In genomic region chr1:59592924-59593323, GRCh38 we compare ENCODE assay signal across 20 cellular contexts.
"Had no signal": no experiment of that assay in that cellular context is flagged by ENCODE, and none has a peak within 500 bp of the region (broad histone marks: within the 10 kb centered on the region; RNA-seq: fewer than 3 reads in every experiment).

No MANE protein-coding gene starts in this region.

- H3K27me3 Mint-ChIP-seq: activated CD4-positive, alpha-beta memory T cell treated with anti-CD3 and anti-CD28 coated beads for 36 hours; activated naive CD8-positive, alpha-beta T cell treated with anti-CD3 and anti-CD28 coated beads, Interleukin-2, amount 10 ng/mL, durations not matched to agents 7 days and 5 days; effector memory CD8-positive, alpha-beta T cell; memory B cell; naive thymus-derived CD8-positive, alpha-beta T cell; stimulated activated memory B cell treated with anti-CD40 and anti-IgM and Interleukin-4, amounts not matched to agents 10 μg/mL and 1 μg/mL and 100 μg/mL, for 72 hours had no signal

- H3K27me3 ChIP-seq: foreskin keratinocyte, neutrophil, tibial artery, uterus had no signal

- H3K9me3 Mint-ChIP-seq: memory B cell; stimulated activated memory B cell treated with anti-CD40 and anti-IgM and Interleukin-4, amounts not matched to agents 10 μg/mL and 1 μg/mL and 100 μg/mL, for 72 hours had no signal

- H3K27ac ChIP-seq: foreskin keratinocyte, neutrophil, tibial artery, uterus, WERI-Rb-1 had no signal

- H3K36me3 Mint-ChIP-seq: activated CD4-positive, alpha-beta memory T cell treated with anti-CD3 and anti-CD28 coated beads for 36 hours; activated naive CD8-positive, alpha-beta T cell treated with anti-CD3 and anti-CD28 coated beads, Interleukin-2, amount 10 ng/mL, durations not matched to agents 7 days and 5 days; stimulated activated memory B cell treated with anti-CD40 and anti-IgM and Interleukin-4, amounts not matched to agents 10 μg/mL and 1 μg/mL and 100 μg/mL, for 72 hours had no signal

- ATAC-seq: activated T-cell treated with anti-CD3 and anti-CD28 coated beads, Interleukin-2, amount 50 U/mL, for 72 hours; effector memory CD8-positive, alpha-beta T cell; foreskin keratinocyte; left ventricle myocardium superior; naive thymus-derived CD8-positive, alpha-beta T cell; stimulated activated memory B cell treated with anti-CD40 and anti-IgM and Interleukin-4, amounts not matched to agents 10 μg/mL and 1 μg/mL and 100 μg/mL, for 72 hours had no signal

- H3K4me3 Mint-ChIP-seq: activated CD4-positive, alpha-beta memory T cell treated with anti-CD3 and anti-CD28 coated beads for 36 hours; activated naive CD8-positive, alpha-beta T cell treated with anti-CD3 and anti-CD28 coated beads, Interleukin-2, amount 10 ng/mL, durations not matched to agents 7 days and 5 days; activated T-cell treated with anti-CD3 and anti-CD28 coated beads, Interleukin-2, amount 50 U/mL, for 72 hours; effector memory CD8-positive, alpha-beta T cell; memory B cell; naive thymus-derived CD8-positive, alpha-beta T cell; stimulated activated memory B cell treated with anti-CD40 and anti-IgM and Interleukin-4, amounts not matched to agents 10 μg/mL and 1 μg/mL and 100 μg/mL, for 72 hours had no signal

- H3K27ac Mint-ChIP-seq: activated CD4-positive, alpha-beta memory T cell treated with anti-CD3 and anti-CD28 coated beads for 36 hours; activated naive CD8-positive, alpha-beta T cell treated with anti-CD3 and anti-CD28 coated beads, Interleukin-2, amount 10 ng/mL, durations not matched to agents 7 days and 5 days; activated T-cell treated with anti-CD3 and anti-CD28 coated beads, Interleukin-2, amount 50 U/mL, for 72 hours; effector memory CD8-positive, alpha-beta T cell; memory B cell; naive thymus-derived CD8-positive, alpha-beta T cell; stimulated activated memory B cell treated with anti-CD40 and anti-IgM and Interleukin-4, amounts not matched to agents 10 μg/mL and 1 μg/mL and 100 μg/mL, for 72 hours had no signal

- H3K4me1 Mint-ChIP-seq: memory B cell; naive thymus-derived CD8-positive, alpha-beta T cell; stimulated activated memory B cell treated with anti-CD40 and anti-IgM and Interleukin-4, amounts not matched to agents 10 μg/mL and 1 μg/mL and 100 μg/mL, for 72 hours had no signal

- H3K4me3 ChIP-seq: mucosa of descending colon, tibial artery, uterus had no signal

- DNase-seq: activated CD4-positive, alpha-beta memory T cell treated with anti-CD3 and anti-CD28 coated beads for 36 hours; activated CD8-positive, alpha-beta memory T cell treated with anti-CD3 and anti-CD28 coated beads, Interleukin-2, amount 50 U/mL, for 48 hours; activated naive CD8-positive, alpha-beta T cell treated with anti-CD3 and anti-CD28 coated beads, Interleukin-2, amount 10 ng/mL, durations not matched to agents 7 days and 5 days; activated T-cell treated with anti-CD3 and anti-CD28 coated beads, Interleukin-2, amount 50 U/mL, for 72 hours; aorta; cerebellar nuclear complex; dermis blood vessel endothelial cell; effector memory CD8-positive, alpha-beta T cell; foreskin keratinocyte; kidney glomerular epithelial cell; left ventricle myocardium superior; mucosa of descending colon; naive thymus-derived CD8-positive, alpha-beta T cell; retina; tibial artery; uterus; WERI-Rb-1 had no signal

- H3K36me3 ChIP-seq: neutrophil, tibial artery, uterus, WERI-Rb-1 had no signal

- H3K9me3 ChIP-seq: mucosa of descending colon, neutrophil, tibial artery, uterus had no signal

- H3K4me1 ChIP-seq: uterus had no signal
